In genomic region chr6:130676077-130676772, GRCh38 we compare ENCODE assay signal across 16 cellular contexts.
DNase-seq lines count a peak whose midpoint lies in the region; ATAC-seq and TF ChIP-seq lines count a peak whose summit lies in the region.
"Had no signal": no experiment of that assay in that cellular context is flagged by ENCODE, and none has a peak within 500 bp of the region (broad histone marks: within the 10 kb centered on the region; RNA-seq: fewer than 3 reads in every experiment).

No MANE protein-coding gene starts in this region.

- intact Hi-C loops in HCT116 (cut with micrococcal nuclease) = loop anchor here (5.0 kb wide), 1 partner anchor 354 kb away; no protein-coding TSS in a partner anchor

- POLR2A ChIA-PET in HCT116 (lab: Charles Lee) = no interaction called here

- DNase-seq in COR-L47 (lab: John Stamatoyannopoulos, UW) (peak; percentile 20), HCT116 (ENCODE audit: low read depth, low spot score) (no peak), UCSD-AML1 (lab: John Stamatoyannopoulos, UW; ENCODE audit: unreplicated experiment) (peak; percentile 23), iris pigment epithelial cell (ENCODE audit: low read depth) (peak; percentile 7), mesenteric fat pad (ENCODE audit: low spot score) (no peak), substantia nigra (lab: John Stamatoyannopoulos, UW) (no peak), cerebellar nuclear complex (lab: John Stamatoyannopoulos, UW) (no peak)
- DNase-seq in stimulated activated CD4-positive, alpha-beta T cell treated with anti-CD3 and anti-CD28 coated beads, Interleukin-4, amount 100 ng/mL, for 1 hour = no peak
- DNase-seq: activated CD4-positive, CD25-positive, alpha-beta regulatory T cell; activated T-cell treated with anti-CD3 and anti-CD28 coated beads, Interleukin-2, amount 50 U/mL, for 48 hours; GF-D8; NCI-H446 treated with DMSO at 0.1 percent for 48 hours; SIG-M5; stimulated activated naive CD4-positive, alpha-beta T cell had no signal

- H3K4me1 ChIP-seq in HCT116 (ENCODE audit: control insufficient read depth in 1 of 2, insufficient read depth in 2 of 2, low read length in 2 of 2) = peaks cover 5 to 7% of the 10 kb centered on the region in 2 experiments; a peak in 3 of 4 replicates
- H3K4me1 ChIP-seq: body of pancreas had no signal

- CTCF ChIA-PET in HCT116 (lab: Charles Lee) = interaction anchor here (1.2 kb wide), 1 partner anchor 22 kb away, joined by 4 read pairs; no protein-coding TSS in a partner anchor

- peak; percentile 9 to 45 (median 15); a peak in 1 of 6 replicates for TF ChIP-seq CTCF in HCT116 (IDR thresholded peaks at IDR 0.05 in 2 of 3, conservative IDR thresholded peaks at IDR 0.05 in 1 of 3; ENCODE audit: borderline replicate concordance in 1 of 3, insufficient read depth in 1 of 3, low read depth in 2 of 3, low read length in 2 of 3)

- H3K27me3 ChIP-seq in HCT116 (ENCODE audit: insufficient read depth, low read length) = no peaks in the 10 kb centered on the region
- H3K27me3 ChIP-seq: body of pancreas had no signal

- BruUV-seq in HCT116 (replicated peaks; lab: Mats Ljungman, UMichigan) = no TSS peak

- no peaks in the 10 kb centered on the region for H4K20me1 ChIP-seq in HCT116 (ENCODE audit: insufficient read depth)

- RAD21 ChIA-PET in HCT116 (lab: Charles Lee; ENCODE audit: low non-redundant PET in 1 of 2, low total read pairs in 2 of 2, uncharacterized antibody in 2 of 2, unreplicated experiment in 2 of 2) = interaction anchor here in 1 of 2 experiments (0.8 kb wide), 1 partner anchor 22 kb away, joined by 5 read pairs; no protein-coding TSS in a partner anchor

- no peaks in the 10 kb centered on the region for H3K9me3 ChIP-seq in HCT116 (ENCODE audit: control insufficient read depth in 1 of 2, insufficient read depth in 1 of 2, low read depth in 1 of 2, low read length in 2 of 2)
- H3K9me3 ChIP-seq: body of pancreas had no signal

- no peak for TF ChIP-seq POLR2A in HCT116 (IDR thresholded peaks at IDR 0.05; ENCODE audit: borderline replicate concordance, extremely low read depth, insufficient read depth, insufficient read length)

- H3K4me3 ChIP-seq in HCT116 (replicated peaks in 1 of 2; ENCODE audit: low read depth in 1 of 2, low read length in 2 of 2) = no peak overlapping the region
- H3K4me3 ChIP-seq: body of pancreas, lung had no signal

- H3K36me3 ChIP-seq in HCT116 (ENCODE audit: control insufficient read depth in 1 of 2, insufficient read depth in 2 of 2, low read length in 2 of 2) = no peaks in the 10 kb centered on the region

- peak; percentile 72 for TF ChIP-seq RAD21 in HCT116 (IDR thresholded peaks at IDR 0.05; ENCODE audit: low read depth)

- H3K9me2 ChIP-seq in HCT116 (ENCODE audit: insufficient read depth) = no peaks in the 10 kb centered on the region

- H3K9ac ChIP-seq in HCT116 (ENCODE audit: low read length) = no peak overlapping the region

- H2AFZ ChIP-seq in HCT116 (ENCODE audit: low read depth, low read length, poor library complexity, severe bottlenecking) = no peak overlapping the region

- H3K27ac ChIP-seq in HCT116 (ENCODE audit: low read depth, low read length) (no peak overlapping the region), substantia nigra (ENCODE audit: low read depth, low read length, poor library complexity, severe bottlenecking) (no peak overlapping the region)
- H3K27ac ChIP-seq: body of pancreas had no signal

- H3K79me2 ChIP-seq in HCT116 (ENCODE audit: insufficient read depth, low read length) = no peaks in the 10 kb centered on the region

- H3K4me2 ChIP-seq in HCT116 (ENCODE audit: low read length) = no peak overlapping the region

- ATAC-seq in HCT116 = no peak
- ATAC-seq: body of pancreas had no signal

TF ChIP-seq in HCT116, 20 proteins besides CTCF, POLR2A, EP300 and RAD21:
- no peak for TF ChIP-seq EGR1 (IDR thresholded peaks at IDR 0.05; ENCODE audit: low read depth)
- TF ChIP-seq, protein P1, sequence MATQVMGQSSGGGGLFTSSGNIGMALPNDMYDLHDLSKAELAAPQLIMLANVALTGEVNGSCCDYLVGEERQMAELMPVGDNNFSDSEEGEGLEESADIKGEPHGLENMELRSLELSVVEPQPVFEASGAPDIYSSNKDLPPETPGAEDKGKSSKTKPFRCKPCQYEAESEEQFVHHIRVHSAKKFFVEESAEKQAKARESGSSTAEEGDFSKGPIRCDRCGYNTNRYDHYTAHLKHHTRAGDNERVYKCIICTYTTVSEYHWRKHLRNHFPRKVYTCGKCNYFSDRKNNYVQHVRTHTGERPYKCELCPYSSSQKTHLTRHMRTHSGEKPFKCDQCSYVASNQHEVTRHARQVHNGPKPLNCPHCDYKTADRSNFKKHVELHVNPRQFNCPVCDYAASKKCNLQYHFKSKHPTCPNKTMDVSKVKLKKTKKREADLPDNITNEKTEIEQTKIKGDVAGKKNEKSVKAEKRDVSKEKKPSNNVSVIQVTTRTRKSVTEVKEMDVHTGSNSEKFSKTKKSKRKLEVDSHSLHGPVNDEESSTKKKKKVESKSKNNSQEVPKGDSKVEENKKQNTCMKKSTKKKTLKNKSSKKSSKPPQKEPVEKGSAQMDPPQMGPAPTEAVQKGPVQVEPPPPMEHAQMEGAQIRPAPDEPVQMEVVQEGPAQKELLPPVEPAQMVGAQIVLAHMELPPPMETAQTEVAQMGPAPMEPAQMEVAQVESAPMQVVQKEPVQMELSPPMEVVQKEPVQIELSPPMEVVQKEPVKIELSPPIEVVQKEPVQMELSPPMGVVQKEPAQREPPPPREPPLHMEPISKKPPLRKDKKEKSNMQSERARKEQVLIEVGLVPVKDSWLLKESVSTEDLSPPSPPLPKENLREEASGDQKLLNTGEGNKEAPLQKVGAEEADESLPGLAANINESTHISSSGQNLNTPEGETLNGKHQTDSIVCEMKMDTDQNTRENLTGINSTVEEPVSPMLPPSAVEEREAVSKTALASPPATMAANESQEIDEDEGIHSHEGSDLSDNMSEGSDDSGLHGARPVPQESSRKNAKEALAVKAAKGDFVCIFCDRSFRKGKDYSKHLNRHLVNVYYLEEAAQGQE (IDR thresholded peaks at IDR 0.05; ENCODE audit: low read depth) = no peak
- no peak for TF ChIP-seq ZBTB33 (IDR thresholded peaks at IDR 0.05; ENCODE audit: extremely low read depth, insufficient replicate concordance, low read length)
- no peak for TF ChIP-seq JUND (IDR thresholded peaks at IDR 0.05)
- TF ChIP-seq EZH2phosphoT487 (IDR thresholded peaks at IDR 0.05; ENCODE audit: borderline replicate concordance) = no peak
- TF ChIP-seq, protein P2, sequence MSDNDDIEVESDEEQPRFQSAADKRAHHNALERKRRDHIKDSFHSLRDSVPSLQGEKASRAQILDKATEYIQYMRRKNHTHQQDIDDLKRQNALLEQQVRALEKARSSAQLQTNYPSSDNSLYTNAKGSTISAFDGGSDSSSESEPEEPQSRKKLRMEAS (IDR thresholded peaks at IDR 0.05) = no peak
- no peak for TF ChIP-seq ATF3 (IDR thresholded peaks at IDR 0.05)
- no peak for TF ChIP-seq EZH2 (IDR thresholded peaks at IDR 0.05)
- no peak for TF ChIP-seq ZNF274 (IDR thresholded peaks at IDR 0.05; ENCODE audit: low read depth, low read length)
- TF ChIP-seq POLR2AphosphoS5 (IDR thresholded peaks at IDR 0.05; ENCODE audit: low read depth, low read length) = no peak
- no peak for TF ChIP-seq CBX3 (IDR thresholded peaks at IDR 0.05; ENCODE audit: low read depth)
- TF ChIP-seq ELF1 (IDR thresholded peaks at IDR 0.05; ENCODE audit: borderline replicate concordance, low read depth) = no peak
- TF ChIP-seq TCF7L2 (IDR thresholded peaks at IDR 0.05; ENCODE audit: borderline replicate concordance, extremely low read depth, insufficient read depth, insufficient read length) = no peak
- no peak for TF ChIP-seq SIN3A (IDR thresholded peaks at IDR 0.05; ENCODE audit: low read depth)
- no peak for TF ChIP-seq ZFX (IDR thresholded peaks at IDR 0.05)
- TF ChIP-seq SRF (IDR thresholded peaks at IDR 0.05; ENCODE audit: low read depth) = no peak
- TF ChIP-seq YY1 (IDR thresholded peaks at IDR 0.05; ENCODE audit: extremely low read depth, insufficient replicate concordance, low read depth, low read length) = no peak

Comparison
In these comparisons a context has a peak if more than half of its experiments do, and no peak if none do; other contexts are left out.
1. DNase-seq: peak in COR-L47 (single experiment), UCSD-AML1 (single experiment) and iris pigment epithelial cell (single experiment); none in HCT116 (single experiment), mesenteric fat pad (single experiment), stimulated activated CD4-positive, alpha-beta T cell treated with anti-CD3 and anti-CD28 coated beads, Interleukin-4, amount 100 ng/mL, for 1 hour (single experiment), substantia nigra (0 of 49) and cerebellar nuclear complex (0 of 2).